1 cellular context compared by ENCODE assay signal in the genomic region with DNA sequence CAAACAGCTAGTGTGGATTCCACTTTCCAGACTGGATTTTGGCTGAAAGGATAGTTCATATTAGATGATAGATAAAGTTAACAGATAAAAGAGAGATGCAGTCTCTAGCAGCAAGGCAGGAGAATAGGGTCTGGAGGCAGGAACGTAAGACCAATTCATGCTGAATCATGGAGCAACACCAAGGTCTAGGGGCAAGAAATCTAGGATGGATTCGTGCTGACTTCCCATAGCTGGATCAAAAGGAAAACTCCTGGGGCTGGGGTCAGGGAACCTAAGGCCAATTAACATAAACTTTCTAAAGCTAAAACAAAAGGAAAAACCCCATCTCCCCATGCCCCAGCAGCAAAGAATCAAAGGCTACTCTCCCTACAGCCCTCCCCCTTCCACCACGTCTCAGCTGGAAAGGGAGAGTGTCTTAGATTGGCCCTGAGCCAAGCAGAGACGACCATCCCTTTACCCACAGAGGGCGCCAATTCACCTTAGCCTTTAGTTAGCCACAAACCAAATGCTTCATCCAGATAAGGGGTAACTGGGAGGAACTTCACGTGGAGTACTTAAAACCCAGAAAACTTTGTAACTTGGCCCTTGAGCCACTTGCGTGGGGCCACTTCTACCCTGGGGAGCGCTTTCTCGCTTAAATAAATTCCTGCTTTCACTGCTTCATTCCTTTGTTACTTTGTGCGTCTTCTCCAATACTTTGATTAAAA.
TF ChIP-seq lines count a peak whose summit lies in the region.

No MANE protein-coding gene starts in this region.

TF ChIP-seq in HEK293T, 16 proteins besides CTCF, POLR2A, EP300 and RAD21 (continued from another document):
- TF ChIP-seq LEF1 (IDR thresholded peaks at IDR 0.05; ENCODE audit: borderline replicate concordance): no peak
- no peak for TF ChIP-seq CTBP1 (IDR thresholded peaks at IDR 0.05; ENCODE audit: borderline replicate concordance)
- no peak for TF ChIP-seq ARNT (IDR thresholded peaks at IDR 0.05)
TF ChIP-seq in HEK293T: peak in this region for 0.
